In the genomic region with DNA sequence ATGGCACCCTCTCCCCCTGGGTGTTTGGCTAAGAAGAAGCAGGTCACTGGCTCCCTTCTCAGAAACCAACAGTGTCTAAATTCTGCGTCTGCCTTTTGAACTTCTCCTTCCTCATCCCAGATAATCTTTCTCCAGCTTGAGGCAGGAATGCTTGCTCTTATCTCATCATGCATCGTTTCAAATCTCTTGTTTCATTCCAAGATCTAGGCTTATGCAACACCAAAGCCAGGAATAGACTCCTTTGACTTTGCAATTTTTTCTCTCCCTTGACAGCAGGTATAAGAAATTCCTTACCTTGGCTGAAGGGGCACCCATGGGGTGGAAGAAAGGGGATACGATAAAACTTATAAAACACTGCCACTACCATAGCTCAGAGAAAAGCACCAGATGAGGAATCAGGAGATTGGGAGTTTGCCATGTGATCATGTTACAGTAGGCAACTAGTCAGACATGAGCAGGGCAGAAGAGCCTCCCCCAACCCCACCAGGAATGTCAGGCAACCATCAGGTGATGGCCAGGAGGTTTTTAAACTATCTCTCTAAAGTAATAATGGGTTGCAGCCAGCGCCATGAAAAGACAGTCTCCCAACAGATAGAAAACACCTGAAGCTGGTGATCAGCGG, we compare ENCODE assay signal across 27 cellular contexts.
"Had no signal": no experiment of that assay in that cellular context is flagged by ENCODE, and none has a peak within 500 bp of the region (broad histone marks: within the 10 kb centered on the region; RNA-seq: fewer than 3 reads in every experiment).

No MANE protein-coding gene starts in this region.

- H3K4me1 ChIP-seq: left ventricle myocardium inferior, neural progenitor cell, right atrium auricular region, right lobe of liver, stomach, testis, thyroid gland, upper lobe of right lung had no signal

- H3K36me3 ChIP-seq: left ventricle myocardium inferior, neural progenitor cell, neutrophil, ovary, right atrium auricular region, right lobe of liver, stomach, thyroid gland, transverse colon, upper lobe of right lung had no signal

- FAIRE-seq: urothelium cell line had no signal

- H2AFZ ChIP-seq: neural progenitor cell had no signal

- DNase-seq: islet precursor cell; left ventricle myocardium inferior; mesendoderm; naive thymus-derived CD4-positive, alpha-beta T cell; occipital lobe; ovary; right lobe of liver; stimulated activated CD4-positive, alpha-beta T cell treated with anti-CD3 and anti-CD28 coated beads, Interleukin-1b, Interleukin-23, amount 100 ng/mL, for 48 hours; stimulated activated CD4-positive, alpha-beta T cell treated with anti-CD3 and anti-CD28 coated beads, Interleukin-2, amount 100 ng/mL, for 48 hours; stimulated activated CD4-positive, alpha-beta T cell treated with anti-CD3 and anti-CD28 coated beads, Interleukin-4, amount 100 ng/mL, for 4 hours; stimulated activated CD8-positive, alpha-beta memory T cell treated with anti-CD3 and anti-CD28 coated beads, Interleukin-4, amount 100 ng/mL, for 48 hours; stimulated activated naive CD4-positive, alpha-beta T cell treated with Interleukin-2 at 50 U/mL for 16 hours; stomach; testis; thyroid gland; transverse colon; upper lobe of right lung had no signal

- H3K4me1 Mint-ChIP-seq: stimulated activated memory B cell treated with anti-CD40 and anti-IgM and Interleukin-4, amounts not matched to agents 10 μg/mL and 1 μg/mL and 100 μg/mL, for 72 hours had no signal

- H3K4me3 ChIP-seq: left ventricle myocardium inferior, lung, neural progenitor cell, ovary, right atrium auricular region, right lobe of liver, smooth muscle cell, stomach, testis, thyroid gland, transverse colon, upper lobe of right lung had no signal

- H3K9me3 ChIP-seq: left ventricle myocardium inferior, neutrophil, ovary, right atrium auricular region, right lobe of liver, stomach, testis, thyroid gland, transverse colon, upper lobe of right lung had no signal

- ATAC-seq: naive thymus-derived CD4-positive, alpha-beta T cell; natural killer cell treated with Interleukin-12 subunit alpha and Interleukin-12 subunit beta and Interleukin-15 and Interleukin-18, amount 100 ng/mL, for 72 hours; right lobe of liver had no signal

- H3K9ac ChIP-seq: neural progenitor cell had no signal

- H3K9me3 Mint-ChIP-seq: stimulated activated memory B cell treated with anti-CD40 and anti-IgM and Interleukin-4, amounts not matched to agents 10 μg/mL and 1 μg/mL and 100 μg/mL, for 72 hours had no signal

- H3K36me3 Mint-ChIP-seq: mesothelial cell of epicardium; natural killer cell treated with Interleukin-12 subunit alpha and Interleukin-12 subunit beta and Interleukin-15 and Interleukin-18, amount 100 ng/mL, for 72 hours; neural progenitor cell; stimulated activated memory B cell treated with anti-CD40 and anti-IgM and Interleukin-4, amounts not matched to agents 10 μg/mL and 1 μg/mL and 100 μg/mL, for 72 hours had no signal

- H3K27ac Mint-ChIP-seq: mesothelial cell of epicardium; natural killer cell treated with Interleukin-12 subunit alpha and Interleukin-12 subunit beta and Interleukin-15 and Interleukin-18, amount 100 ng/mL, for 72 hours; neural progenitor cell; progenitor cell of endocrine pancreas; stimulated activated memory B cell treated with anti-CD40 and anti-IgM and Interleukin-4, amounts not matched to agents 10 μg/mL and 1 μg/mL and 100 μg/mL, for 72 hours had no signal

- H3K4me2 ChIP-seq: neural progenitor cell, smooth muscle cell had no signal

- H3K27ac ChIP-seq: left ventricle myocardium inferior, neural progenitor cell, neutrophil, ovary, right atrium auricular region, right lobe of liver, stomach, testis, thyroid gland, transverse colon, upper lobe of right lung had no signal

- H3K27me3 Mint-ChIP-seq: progenitor cell of endocrine pancreas had no signal

- H3K27me3 ChIP-seq: neural progenitor cell, neutrophil, ovary, right atrium auricular region, right lobe of liver, stomach, testis, thyroid gland, transverse colon, upper lobe of right lung had no signal

- H3K4me3 Mint-ChIP-seq: mesothelial cell of epicardium; naive thymus-derived CD4-positive, alpha-beta T cell; natural killer cell treated with Interleukin-12 subunit alpha and Interleukin-12 subunit beta and Interleukin-15 and Interleukin-18, amount 100 ng/mL, for 72 hours; neural progenitor cell; stimulated activated memory B cell treated with anti-CD40 and anti-IgM and Interleukin-4, amounts not matched to agents 10 μg/mL and 1 μg/mL and 100 μg/mL, for 72 hours had no signal
